ENCODE assay signal across 29 cellular contexts in the genomic region with DNA sequence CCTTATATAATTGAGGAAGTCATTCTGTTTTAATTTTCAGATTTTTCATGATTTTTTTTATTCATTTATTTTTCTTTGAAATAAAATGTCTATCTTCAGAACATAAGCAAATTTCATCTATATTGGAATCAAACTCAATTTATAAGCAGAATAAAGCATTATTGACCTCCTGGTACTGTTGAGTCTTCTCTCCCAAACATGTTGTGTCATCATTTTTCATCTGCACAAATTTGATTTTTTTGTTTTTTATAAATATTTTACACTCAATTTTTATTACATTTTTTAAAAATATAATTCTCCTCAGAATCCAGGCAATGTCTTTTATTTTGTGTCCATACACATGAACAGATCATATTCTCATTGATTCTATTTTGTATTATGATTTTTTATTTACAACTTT.
"Had no signal": no experiment of that assay in that cellular context is flagged by ENCODE, and none has a peak within 500 bp of the region (broad histone marks: within the 10 kb centered on the region; RNA-seq: fewer than 3 reads in every experiment).

No MANE protein-coding gene starts in this region.

- ATAC-seq: effector memory CD8-positive, alpha-beta T cell; esophagus mucosa; foreskin keratinocyte; gastrocnemius medialis; gastroesophageal sphincter; heart left ventricle; heart right ventricle had no signal

- H3K4me1 Mint-ChIP-seq: endodermal cell had no signal

- H3K4me1 ChIP-seq: colonic mucosa, esophagus muscularis mucosa, esophagus squamous epithelium, foreskin keratinocyte, gastrocnemius medialis, gastroesophageal sphincter, heart left ventricle, heart right ventricle had no signal

- DNase-seq: colonic mucosa; cortex of kidney; dermis blood vessel endothelial cell; dorsolateral prefrontal cortex; effector CD4-positive, alpha-beta T cell; effector CD8-positive, alpha-beta T cell; effector memory CD4-positive, alpha-beta T cell; effector memory CD8-positive, alpha-beta T cell; endodermal cell; erythroblast; esophagus squamous epithelium; foreskin fibroblast; foreskin keratinocyte; foreskin melanocyte; gastrocnemius medialis; glutamatergic neuron; head of caudate nucleus; heart left ventricle; heart right ventricle had no signal

- H3K27me3 ChIP-seq: colonic mucosa, dorsolateral prefrontal cortex, esophagus muscularis mucosa, esophagus squamous epithelium, foreskin keratinocyte, gastrocnemius medialis, gastroesophageal sphincter, heart left ventricle, heart right ventricle had no signal

- H3K4me3 Mint-ChIP-seq: dendritic cell treated with granulocyte-macrophage colony-stimulating factor and Interleukin-4, amounts not matched to agents 40 ng/mL and 50 ng/mL, for 4 days; effector memory CD8-positive, alpha-beta T cell; endodermal cell had no signal

- H3K27me3 Mint-ChIP-seq: dendritic cell treated with granulocyte-macrophage colony-stimulating factor and Interleukin-4, amounts not matched to agents 40 ng/mL and 50 ng/mL, for 4 days; effector memory CD8-positive, alpha-beta T cell had no signal

- H3K27ac Mint-ChIP-seq: dendritic cell treated with granulocyte-macrophage colony-stimulating factor and Interleukin-4, amounts not matched to agents 40 ng/mL and 50 ng/mL, for 4 days; effector memory CD8-positive, alpha-beta T cell; endodermal cell had no signal

- H3K27ac ChIP-seq: colonic mucosa, coronary artery, dorsolateral prefrontal cortex, epithelial cell of prostate, esophagus muscularis mucosa, esophagus squamous epithelium, foreskin keratinocyte, gastrocnemius medialis, gastroesophageal sphincter, heart left ventricle, heart right ventricle had no signal

- FAIRE-seq: colon, endometrium, endothelial cell of umbilical vein, frontal cortex had no signal

- H3K9me3 ChIP-seq: colonic mucosa, gastrocnemius medialis had no signal

- H3K4me3 ChIP-seq: colonic mucosa, coronary artery, dorsolateral prefrontal cortex, esophagus muscularis mucosa, esophagus squamous epithelium, gastrocnemius medialis, gastroesophageal sphincter, heart left ventricle, heart right ventricle had no signal

- H3K36me3 ChIP-seq: colonic mucosa, esophagus muscularis mucosa, esophagus squamous epithelium, gastrocnemius medialis, gastroesophageal sphincter, heart left ventricle, heart right ventricle had no signal
